Comparison of ENCODE assay signal across 23 cellular contexts in the genomic region with DNA sequence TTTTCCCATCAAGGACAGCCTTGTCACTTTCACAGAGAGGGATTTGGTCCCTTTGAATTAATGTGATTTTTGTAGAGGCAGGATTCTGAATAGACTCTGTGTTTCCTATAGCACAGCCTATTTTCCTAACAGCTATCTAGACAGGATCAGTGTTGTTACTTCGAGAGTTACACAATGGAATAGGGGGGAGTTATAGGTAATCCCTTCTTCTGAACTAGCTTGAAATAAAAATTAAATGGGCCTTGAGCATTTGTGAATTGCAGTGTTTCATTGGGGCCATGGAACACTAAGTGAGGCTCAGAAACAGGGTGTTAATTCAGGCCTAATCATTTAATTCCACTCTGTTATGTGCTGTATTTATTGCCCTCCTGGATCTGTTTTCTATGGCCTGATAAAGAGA.
"Had no signal": no experiment of that assay in that cellular context is flagged by ENCODE, and none has a peak within 500 bp of the region (broad histone marks: within the 10 kb centered on the region; RNA-seq: fewer than 3 reads in every experiment).

No MANE protein-coding gene starts in this region.

- H3K27ac ChIP-seq: dorsolateral prefrontal cortex, gastrocnemius medialis, neutrophil, pancreas, right lobe of liver, stomach, thyroid gland had no signal

- H3K4me1 ChIP-seq: gastrocnemius medialis, right lobe of liver, stomach had no signal

- H3K4me3 ChIP-seq: dorsolateral prefrontal cortex, gastrocnemius medialis, lung, pancreas, right lobe of liver, stomach, thyroid gland had no signal

- H3K9me3 Mint-ChIP-seq: memory B cell; natural killer cell; stimulated activated effector memory CD8-positive, alpha-beta T cell treated with anti-CD3 and anti-CD28 coated beads, Interleukin-12 subunit alpha, Interleukin-12 subunit beta, amount 100 ng/mL, for 72 hours had no signal

- H3K27ac Mint-ChIP-seq: memory B cell; natural killer cell; stimulated activated effector memory CD8-positive, alpha-beta T cell treated with anti-CD3 and anti-CD28 coated beads, Interleukin-12 subunit alpha, Interleukin-12 subunit beta, amount 100 ng/mL, for 72 hours had no signal

- H3K36me3 Mint-ChIP-seq: memory B cell had no signal

- FAIRE-seq: kidney, pancreas, small intestine had no signal

- ATAC-seq: gastrocnemius medialis; left lobe of liver; natural killer cell; pancreas; right lobe of liver; stimulated activated effector memory CD8-positive, alpha-beta T cell treated with anti-CD3 and anti-CD28 coated beads, Interleukin-12 subunit alpha, Interleukin-12 subunit beta, amount 100 ng/mL, for 72 hours had no signal

- H3K4me1 Mint-ChIP-seq: memory B cell had no signal

- H3K36me3 ChIP-seq: gastrocnemius medialis, neutrophil, pancreas, right lobe of liver, stomach, thyroid gland had no signal

- DNase-seq: dorsolateral prefrontal cortex; effector CD4-positive, alpha-beta T cell; foreskin fibroblast; gastrocnemius medialis; head of caudate nucleus; kidney; natural killer cell; pancreas; retina; right lobe of liver; small intestine; stimulated activated CD4-positive, alpha-beta T cell treated with anti-CD3 and anti-CD28 coated beads, Interleukin-2, amount 100 ng/mL, for 24 hours; stimulated activated CD4-positive, alpha-beta T cell treated with anti-CD3 and anti-CD28 coated beads, Interleukin-4, amount 100 ng/mL, for 24 hours; stimulated activated naive CD4-positive, alpha-beta T cell treated with Interleukin-2 at 50 U/mL for 16 hours; stomach; thyroid gland; trophoblast cell had no signal

- H3K9me3 ChIP-seq: gastrocnemius medialis, neutrophil, pancreas, right lobe of liver, stomach, thyroid gland had no signal

- H3K4me3 Mint-ChIP-seq: memory B cell; natural killer cell; neural crest cell; stimulated activated effector memory CD8-positive, alpha-beta T cell treated with anti-CD3 and anti-CD28 coated beads, Interleukin-12 subunit alpha, Interleukin-12 subunit beta, amount 100 ng/mL, for 72 hours had no signal
